ENCODE assay signal across 28 cellular contexts in genomic region chr5:43959148-43959547, GRCh38.
"Had no signal": no experiment of that assay in that cellular context is flagged by ENCODE, and none has a peak within 500 bp of the region (broad histone marks: within the 10 kb centered on the region; RNA-seq: fewer than 3 reads in every experiment).

No MANE protein-coding gene starts in this region.

- H3K27ac Mint-ChIP-seq: dendritic cell treated with granulocyte-macrophage colony-stimulating factor and Interleukin-4, amounts not matched to agents 40 ng/mL and 50 ng/mL, for 4 days; effector memory CD8-positive, alpha-beta T cell; endodermal cell; mesothelial cell of epicardium had no signal

- H3K4me3 ChIP-seq: coronary artery, esophagus squamous epithelium, gastrocnemius medialis, heart right ventricle, left lung, lower lobe of right lung, mucosa of descending colon had no signal

- H3K27me3 Mint-ChIP-seq: dendritic cell treated with granulocyte-macrophage colony-stimulating factor and Interleukin-4, amounts not matched to agents 40 ng/mL and 50 ng/mL, for 4 days; effector memory CD8-positive, alpha-beta T cell; naive B cell had no signal

- FAIRE-seq: colon, endometrium, islet of Langerhans, keratinocyte had no signal

- H3K27me3 ChIP-seq: esophagus squamous epithelium, gastrocnemius medialis, heart right ventricle, left lung had no signal

- H3K4me1 Mint-ChIP-seq: endodermal cell, mesothelial cell of epicardium, naive B cell had no signal

- ATAC-seq: effector memory CD8-positive, alpha-beta T cell; esophagus mucosa; gastrocnemius medialis; heart right ventricle; left cardiac atrium; left lung; left ventricle myocardium superior; lower lobe of right lung; mucosa of descending colon had no signal

- DNase-seq: effector CD8-positive, alpha-beta T cell; effector memory CD8-positive, alpha-beta T cell; endodermal cell; erythroblast; esophagus squamous epithelium; foreskin fibroblast; foreskin melanocyte; gastrocnemius medialis; glutamatergic neuron; head of caudate nucleus; heart right ventricle; hippocampal formation; left cardiac atrium; left lung; left ventricle myocardium superior; lower lobe of right lung; mesenchymal stem cell; mucosa of descending colon; naive B cell had no signal

- H3K4me1 ChIP-seq: esophagus squamous epithelium, gastrocnemius medialis, heart right ventricle, left lung, lower lobe of right lung had no signal

- H3K36me3 Mint-ChIP-seq: mesothelial cell of epicardium, naive B cell had no signal

- H3K27ac ChIP-seq: coronary artery, epithelial cell of prostate, esophagus squamous epithelium, gastrocnemius medialis, heart right ventricle, left lung, lower lobe of right lung had no signal

- H3K9me3 ChIP-seq: esophagus squamous epithelium, gastrocnemius medialis had no signal

- H3K36me3 ChIP-seq: esophagus squamous epithelium, gastrocnemius medialis, heart right ventricle, left lung, lower lobe of right lung had no signal

- H3K4me3 Mint-ChIP-seq: dendritic cell treated with granulocyte-macrophage colony-stimulating factor and Interleukin-4, amounts not matched to agents 40 ng/mL and 50 ng/mL, for 4 days; effector memory CD8-positive, alpha-beta T cell; endodermal cell; mesothelial cell of epicardium; naive B cell had no signal
